ENCODE assay signal across 12 cellular contexts in the genomic region with DNA sequence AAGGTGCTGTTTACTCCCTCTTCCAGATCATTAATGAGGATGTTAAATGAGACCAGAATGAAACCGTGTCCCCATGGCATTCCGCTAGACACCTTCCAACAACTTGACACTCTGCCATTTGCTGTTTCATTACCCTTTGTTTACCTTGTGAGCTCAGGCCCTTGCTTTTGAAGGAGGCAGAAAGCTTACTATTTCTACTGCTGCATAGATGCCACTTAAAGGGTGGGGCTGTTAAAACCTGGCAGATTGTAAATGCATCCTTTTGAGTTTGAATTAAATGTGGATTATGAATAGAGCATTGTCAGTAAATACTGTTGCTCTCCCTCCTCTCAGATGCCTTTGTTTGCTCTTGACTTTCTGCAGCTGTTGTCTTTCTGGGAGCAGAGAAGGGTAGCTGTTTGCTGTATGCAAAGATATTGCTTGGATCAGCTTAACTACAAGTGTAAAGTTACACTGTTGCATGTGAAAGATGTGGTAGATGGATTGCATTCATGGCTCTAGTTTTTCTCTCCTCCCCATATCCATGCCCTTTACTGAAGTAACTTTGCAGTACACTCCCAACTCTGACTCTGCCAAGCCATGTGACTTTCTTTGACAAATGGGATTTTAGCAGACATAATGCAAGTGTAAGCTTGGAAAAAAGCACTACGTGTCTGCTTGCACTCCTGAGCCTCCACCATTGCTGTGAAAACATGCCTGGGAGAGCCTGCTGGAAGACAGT.
A peak's percentile ranks its signal among the peaks of the same experiment; 100 is the strongest.
DNase-seq lines count a peak whose midpoint lies in the region; ATAC-seq and TF ChIP-seq lines count a peak whose summit lies in the region.
"Had no signal": no experiment of that assay in that cellular context is flagged by ENCODE, and none has a peak within 500 bp of the region (broad histone marks: within the 10 kb centered on the region; RNA-seq: fewer than 3 reads in every experiment).

No MANE protein-coding gene starts in this region.

- no peak overlapping the region for H3K4me3 ChIP-seq in left lung
- no peak overlapping the region for H3K4me3 ChIP-seq in Peyer's patch
- H3K4me3 ChIP-seq: K562 had no signal

- ATAC-seq in left lung (peak; percentile 86), GM21390 (IDR thresholded peaks at IDR 0.05; ENCODE audit: unreplicated experiment) (no peak)
- ATAC-seq: K562 had no signal

- H3K27ac Mint-ChIP-seq in activated T-helper 1 cell treated with anti-CD3 and anti-CD28 coated beads, Interleukin-12 subunit alpha, Interleukin-12 subunit beta, Interleukin-2, Interleukin-4 antibody, amounts not matched to agents 30 ng/mL and 10 ng/mL and 1 ng/mL, durations not matched to agents 14 hours and 24 hours and 36 hours: no peak overlapping the region
- H3K27ac Mint-ChIP-seq: immature natural killer cell had no signal

- H3K4me1 Mint-ChIP-seq in activated T-helper 1 cell treated with anti-CD3 and anti-CD28 coated beads, Interleukin-12 subunit alpha, Interleukin-12 subunit beta, Interleukin-2, Interleukin-4 antibody, amounts not matched to agents 30 ng/mL and 10 ng/mL and 1 ng/mL, durations not matched to agents 14 hours and 24 hours and 36 hours (ENCODE audit: low read depth): peaks cover 11% of the 10 kb centered on the region

- no peak overlapping the region for H3K4me3 Mint-ChIP-seq in activated T-helper 1 cell treated with anti-CD3 and anti-CD28 coated beads, Interleukin-12 subunit alpha, Interleukin-12 subunit beta, Interleukin-2, Interleukin-4 antibody, amounts not matched to agents 30 ng/mL and 10 ng/mL and 1 ng/mL, durations not matched to agents 14 hours and 24 hours and 36 hours

- H3K9me3 ChIP-seq in left lung (no peaks in the 10 kb centered on the region), Peyer's patch (no peaks in the 10 kb centered on the region)

- no peaks in the 10 kb centered on the region for H3K36me3 ChIP-seq in left lung
- no peaks in the 10 kb centered on the region for H3K36me3 ChIP-seq in Peyer's patch

- DNase-seq in Ammon's horn (ENCODE audit: low spot score) (peak; percentile 78), NCI-H187 (lab: John Stamatoyannopoulos, UW) (peak; percentile 28 to 68), left lung (no peak), Peyer's patch (no peak), NAMALWA (ENCODE audit: low spot score) (no peak)
- no peak for DNase-seq in activated T-helper 1 cell treated with anti-CD3 and anti-CD28 coated beads, Interleukin-12 subunit alpha, Interleukin-12 subunit beta, Interleukin-2, Interleukin-4 antibody, amounts not matched to agents 30 ng/mL and 10 ng/mL and 1 ng/mL, durations not matched to agents 14 hours and 24 hours and 36 hours (ENCODE audit: low spot score)
- DNase-seq: activated gamma-delta T cell, immature natural killer cell, occipital lobe had no signal

- H3K9me3 Mint-ChIP-seq in activated T-helper 1 cell treated with anti-CD3 and anti-CD28 coated beads, Interleukin-12 subunit alpha, Interleukin-12 subunit beta, Interleukin-2, Interleukin-4 antibody, amounts not matched to agents 30 ng/mL and 10 ng/mL and 1 ng/mL, durations not matched to agents 14 hours and 24 hours and 36 hours: no peaks in the 10 kb centered on the region
- H3K9me3 Mint-ChIP-seq: immature natural killer cell had no signal

- H3K27me3 Mint-ChIP-seq in activated T-helper 1 cell treated with anti-CD3 and anti-CD28 coated beads, Interleukin-12 subunit alpha, Interleukin-12 subunit beta, Interleukin-2, Interleukin-4 antibody, amounts not matched to agents 30 ng/mL and 10 ng/mL and 1 ng/mL, durations not matched to agents 14 hours and 24 hours and 36 hours (ENCODE audit: insufficient read depth): peaks cover 9% of the 10 kb centered on the region

- TF ChIP-seq POLR2A in Peyer's patch (IDR thresholded peaks at IDR 0.05): no peak

- intact Hi-C loops in left lung (cut with DNase I): no loop called here
- intact Hi-C loops in activated T-helper 1 cell treated with anti-CD3 and anti-CD28 coated beads, Interleukin-12 subunit alpha, Interleukin-12 subunit beta, Interleukin-2, Interleukin-4 antibody, amounts not matched to agents 30 ng/mL and 10 ng/mL and 1 ng/mL, durations not matched to agents 14 hours and 24 hours and 36 hours (cut with micrococcal nuclease): no loop called here

- H3K27ac ChIP-seq in angular gyrus (ENCODE audit: low read depth, low read length) (peak overlapping the region; percentile 97), left lung (no peak overlapping the region), Peyer's patch (no peak overlapping the region)

- H3K27me3 ChIP-seq in left lung (no peaks in the 10 kb centered on the region), Peyer's patch (no peaks in the 10 kb centered on the region)

- no peaks in the 10 kb centered on the region for H3K36me3 Mint-ChIP-seq in activated T-helper 1 cell treated with anti-CD3 and anti-CD28 coated beads, Interleukin-12 subunit alpha, Interleukin-12 subunit beta, Interleukin-2, Interleukin-4 antibody, amounts not matched to agents 30 ng/mL and 10 ng/mL and 1 ng/mL, durations not matched to agents 14 hours and 24 hours and 36 hours (ENCODE audit: low read depth)
- H3K36me3 Mint-ChIP-seq: immature natural killer cell had no signal

- TF ChIP-seq CTCF in left lung (IDR thresholded peaks at IDR 0.05) (no peak), Peyer's patch (IDR thresholded peaks at IDR 0.05) (no peak)

- H3K4me1 ChIP-seq in left lung: peaks cover 4 to 5% of the 10 kb centered on the region in 2 donors
- no peaks in the 10 kb centered on the region for H3K4me1 ChIP-seq in Peyer's patch

Comparison
In these comparisons a context has a peak if more than half of its experiments do, and no peak if none do; other contexts are left out.
1. DNase-seq: peak in Ammon's horn (single experiment) and NCI-H187 (2 of 2); none in left lung (0 of 2), Peyer's patch (0 of 3), activated T-helper 1 cell treated with anti-CD3 and anti-CD28 coated beads, Interleukin-12 subunit alpha, Interleukin-12 subunit beta, Interleukin-2, Interleukin-4 antibody, amounts not matched to agents 30 ng/mL and 10 ng/mL and 1 ng/mL, durations not matched to agents 14 hours and 24 hours and 36 hours (single experiment) and NAMALWA (single experiment).